ENCODE assay signal across 14 cellular contexts in the genomic region with DNA sequence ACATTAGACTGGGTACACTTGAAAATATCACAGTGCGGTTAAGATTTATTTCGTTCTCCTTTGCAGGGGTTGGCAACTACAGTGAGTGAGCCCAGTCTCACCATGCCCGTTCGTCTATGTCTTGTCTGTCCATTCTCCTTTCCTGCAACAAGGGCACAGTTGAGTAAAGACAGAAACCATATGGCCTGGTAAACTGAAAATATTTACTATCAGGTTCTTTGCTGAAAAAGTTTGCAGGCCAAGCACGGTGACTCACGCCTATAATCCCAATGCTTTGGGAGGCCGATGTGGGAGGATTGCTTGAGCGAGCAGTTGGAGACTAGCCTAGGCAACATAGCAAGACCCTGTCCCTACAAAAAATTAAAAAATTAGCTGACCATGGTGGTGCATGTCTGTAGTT.
"Had no signal": no experiment of that assay in that cellular context is flagged by ENCODE, and none has a peak within 500 bp of the region (broad histone marks: within the 10 kb centered on the region; RNA-seq: fewer than 3 reads in every experiment).

No MANE protein-coding gene starts in this region.

- ATAC-seq: activated naive CD8-positive, alpha-beta T cell treated with anti-CD3 and anti-CD28 coated beads, Interleukin-2, amount 50 U/mL, for 24 hours; lower lobe of right lung; naive thymus-derived CD4-positive, alpha-beta T cell; right cardiac atrium had no signal

- H3K9me3 ChIP-seq: esophagus muscularis mucosa, lower lobe of right lung, spleen had no signal

- DNase-seq: activated CD4-positive, alpha-beta T cell treated with anti-CD3 and anti-CD28 coated beads for 4 hours; activated naive CD4-positive, alpha-beta T cell treated with Interleukin-2 at 50 U/mL for 16 hours; activated naive CD8-positive, alpha-beta T cell treated with anti-CD3 and anti-CD28 coated beads, Interleukin-2, amount 50 U/mL, for 24 hours; hypothalamus; lower lobe of right lung; naive thymus-derived CD4-positive, alpha-beta T cell; right cardiac atrium; spleen; stimulated activated CD4-positive, alpha-beta T cell treated with anti-CD3 and anti-CD28 coated beads, Interleukin-2, amount 100 ng/mL, for 24 hours; stimulated activated naive CD4-positive, alpha-beta T cell treated with Interleukin-2 at 50 U/mL for 16 hours; T-helper 1 cell had no signal

- H3K4me3 ChIP-seq: cardiac muscle cell, esophagus muscularis mucosa, lower lobe of right lung, spleen had no signal

- H3K27ac ChIP-seq: cardiac muscle cell, esophagus muscularis mucosa, lower lobe of right lung, spleen had no signal

- FAIRE-seq: astrocyte had no signal

- H3K36me3 ChIP-seq: cardiac muscle cell, esophagus muscularis mucosa, lower lobe of right lung, spleen had no signal

- H3K4me1 ChIP-seq: esophagus muscularis mucosa, lower lobe of right lung, spleen had no signal

- H3K27me3 ChIP-seq: cardiac muscle cell, esophagus muscularis mucosa, spleen had no signal
